In genomic region chr20:1920826-1921225, GRCh38 we compare ENCODE assay signal across 20 cellular contexts. TPM values are rescaled to one million over a fixed set of nuclear protein-coding genes. Genes with fewer than 3 reads are reported as not detected.
"Had no signal": no experiment of that assay in that cellular context is flagged by ENCODE, and none has a peak within 500 bp of the region (broad histone marks: within the 10 kb centered on the region; RNA-seq: fewer than 3 reads in every experiment).

No MANE protein-coding gene starts in this region.

- H3K4me1 ChIP-seq: colonic mucosa, spleen, upper lobe of left lung had no signal

- H3K4me1 Mint-ChIP-seq: activated CD4-positive, alpha-beta T cell treated with anti-CD3 and anti-CD28 coated beads, Interleukin-2, amount 10 ng/mL, durations not matched to agents 24 days and 14 days; central memory CD8-positive, alpha-beta T cell; naive thymus-derived CD4-positive, alpha-beta T cell had no signal

- H3K9me3 Mint-ChIP-seq: activated CD4-positive, alpha-beta T cell treated with anti-CD3 and anti-CD28 coated beads, Interleukin-2, amount 10 ng/mL, durations not matched to agents 24 days and 14 days; activated T-cell treated with anti-CD3 and anti-CD28 coated beads, Interleukin-2, amount 50 U/mL, for 24 hours; activated T-helper 2 cell treated with anti-CD3 and anti-CD28 coated beads, Interferon-gamma antibody, Interleukin-2, Interleukin-4, amounts not matched to agents 10 μg/mL and 5 μg/mL and 100 μg/mL, durations not matched to agents 14 hours and 24 hours and 36 hours; central memory CD8-positive, alpha-beta T cell; naive thymus-derived CD4-positive, alpha-beta T cell had no signal

- H3K27me3 ChIP-seq: brain microvascular endothelial cell, colonic mucosa, heart left ventricle, ovary, spleen, upper lobe of left lung had no signal

- H3K4me3 Mint-ChIP-seq: activated CD4-positive, alpha-beta T cell treated with anti-CD3 and anti-CD28 coated beads, Interleukin-2, amount 10 ng/mL, durations not matched to agents 24 days and 14 days; activated CD8-positive, alpha-beta T cell treated with anti-CD3 and anti-CD28 coated beads, Interleukin-2, amount 10 ng/mL, durations not matched to agents 7 days and 5 days; activated T-cell treated with anti-CD3 and anti-CD28 coated beads, Interleukin-2, amount 50 U/mL, for 24 hours; central memory CD8-positive, alpha-beta T cell; naive thymus-derived CD4-positive, alpha-beta T cell; stimulated activated naive B cell treated with anti-CD40 and anti-IgM and Interleukin-4, amounts not matched to agents 10 μg/mL and 1 μg/mL and 100 μg/mL, for 72 hours had no signal

- H3K27ac ChIP-seq: brain microvascular endothelial cell, colonic mucosa, heart left ventricle, ovary, spleen, thoracic aorta, upper lobe of left lung had no signal

- ATAC-seq: activated CD8-positive, alpha-beta T cell treated with anti-CD3 and anti-CD28 coated beads, Interleukin-2, amount 10 ng/mL, durations not matched to agents 7 days and 5 days; heart left ventricle; left ventricle myocardium superior; naive thymus-derived CD4-positive, alpha-beta T cell; stimulated activated naive B cell treated with anti-CD40 and anti-IgM and Interleukin-4, amounts not matched to agents 10 μg/mL and 1 μg/mL and 100 μg/mL, for 72 hours had no signal

- H3K27ac Mint-ChIP-seq: activated CD4-positive, alpha-beta T cell treated with anti-CD3 and anti-CD28 coated beads, Interleukin-2, amount 10 ng/mL, durations not matched to agents 24 days and 14 days; activated CD8-positive, alpha-beta T cell treated with anti-CD3 and anti-CD28 coated beads, Interleukin-2, amount 10 ng/mL, durations not matched to agents 7 days and 5 days; activated T-cell treated with anti-CD3 and anti-CD28 coated beads, Interleukin-2, amount 50 U/mL, for 24 hours; activated T-helper 2 cell treated with anti-CD3 and anti-CD28 coated beads, Interferon-gamma antibody, Interleukin-2, Interleukin-4, amounts not matched to agents 10 μg/mL and 5 μg/mL and 100 μg/mL, durations not matched to agents 14 hours and 24 hours and 36 hours; naive thymus-derived CD4-positive, alpha-beta T cell; stimulated activated naive B cell treated with anti-CD40 and anti-IgM and Interleukin-4, amounts not matched to agents 10 μg/mL and 1 μg/mL and 100 μg/mL, for 72 hours had no signal

- H3K36me3 Mint-ChIP-seq: naive thymus-derived CD4-positive, alpha-beta T cell had no signal

- H3K9me3 ChIP-seq: colonic mucosa, heart left ventricle, ovary, spleen, thoracic aorta, upper lobe of left lung had no signal

- DNase-seq: activated CD4-positive, alpha-beta T cell treated with anti-CD3 and anti-CD28 coated beads, Interleukin-2, amount 10 ng/mL, durations not matched to agents 24 days and 14 days; activated CD8-positive, alpha-beta T cell treated with anti-CD3 and anti-CD28 coated beads, Interleukin-2, amount 10 ng/mL, durations not matched to agents 7 days and 5 days; activated naive CD4-positive, alpha-beta T cell treated with Interleukin-2 at 50 U/mL for 16 hours; activated T-cell treated with anti-CD3 and anti-CD28 coated beads, Interleukin-2, amount 50 U/mL, for 24 hours; anterior cingulate cortex; brain microvascular endothelial cell; erythroblast; left ventricle myocardium superior; naive thymus-derived CD4-positive, alpha-beta T cell; ovary; spleen; stimulated activated naive B cell treated with anti-CD40 and anti-IgM and Interleukin-4, amounts not matched to agents 10 μg/mL and 1 μg/mL and 100 μg/mL, for 72 hours; T1000; upper lobe of left lung had no signal

- H3K36me3 ChIP-seq: brain microvascular endothelial cell, colonic mucosa, ovary had no signal

- H3K4me3 ChIP-seq: colonic mucosa, heart left ventricle, ovary, spleen, thoracic aorta, upper lobe of left lung had no signal

- H3K27me3 Mint-ChIP-seq: activated CD4-positive, alpha-beta T cell treated with anti-CD3 and anti-CD28 coated beads, Interleukin-2, amount 10 ng/mL, durations not matched to agents 24 days and 14 days; activated T-cell treated with anti-CD3 and anti-CD28 coated beads, Interleukin-2, amount 50 U/mL, for 24 hours; stimulated activated naive B cell treated with anti-CD40 and anti-IgM and Interleukin-4, amounts not matched to agents 10 μg/mL and 1 μg/mL and 100 μg/mL, for 72 hours had no signal

RNA-seq across cellular contexts. Expression of gene SIRPA, which starts 25.6 kb away (rescaled TPM):
- total RNA-seq: activated CD8-positive, alpha-beta T cell treated with anti-CD3 and anti-CD28 coated beads, Interleukin-2, amount 10 ng/mL, durations not matched to agents 7 days and 5 days; activated T-helper 2 cell treated with anti-CD3 and anti-CD28 coated beads, Interferon-gamma antibody, Interleukin-2, Interleukin-4, amounts not matched to agents 10 μg/mL and 5 μg/mL and 100 μg/mL, durations not matched to agents 14 hours and 24 hours and 36 hours; T-helper 1 cell treated with Interleukin-12 subunit alpha and Interleukin-12 subunit beta and Interleukin-4 antibody, amounts not matched to agents 30 ng/mL and 1 ng/mL, for 36 hours had no signal
